Comparison of ENCODE assay signal across 18 cellular contexts in the genomic region with DNA sequence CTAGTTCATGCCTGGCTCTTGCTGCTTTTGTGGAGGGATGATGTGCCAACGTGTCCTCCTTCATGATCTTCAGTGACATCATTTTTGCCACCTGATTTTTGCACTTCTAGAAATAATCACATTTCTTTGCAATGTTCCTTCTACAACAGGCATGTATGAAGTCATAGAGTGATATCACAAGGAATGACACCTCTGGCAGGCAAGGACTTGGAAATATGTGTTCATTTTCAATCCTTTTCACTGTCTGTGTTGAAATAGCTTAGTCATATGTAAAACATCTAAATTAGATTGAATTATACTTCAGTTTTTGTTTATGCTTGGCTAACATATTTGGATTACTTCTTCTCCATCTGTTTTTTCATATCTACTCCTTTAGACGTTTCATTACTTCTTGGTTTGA.
DNase-seq lines count a peak whose midpoint lies in the region; ATAC-seq, FAIRE-seq and TF ChIP-seq lines count a peak whose summit lies in the region.
"Had no signal": no experiment of that assay in that cellular context is flagged by ENCODE, and none has a peak within 500 bp of the region (broad histone marks: within the 10 kb centered on the region; RNA-seq: fewer than 3 reads in every experiment).

No MANE protein-coding gene starts in this region.

- H4K5ac ChIP-seq in H1 (ENCODE audit: insufficient read length, low read depth, low read length) = no peak overlapping the region

- peak overlapping the region; percentile 39 for H3K27ac Mint-ChIP-seq in nephron progenitor cell
- H3K27ac Mint-ChIP-seq: GM23338 had no signal

- no peak overlapping the region for H3K14ac ChIP-seq in H1 (ENCODE audit: insufficient read length)

- 89% methylated on average over 2 of the region's 2 CpGs; no CpG with 5 or more reads in 1 of the 2 experiments for WGBS in H1 (ENCODE audit: extremely low coverage in 1 of 2, insufficient coverage in 1 of 2, insufficient read length in 1 of 2, insufficient replicate concordance in 2 of 2, low coverage in 1 of 2, low lambda C conversion rate in 2 of 2, missing lambda C conversion rate in 1 of 2), 2 experiments

- H3K36me3 ChIP-seq in OCI-LY3 (replicated peaks; ENCODE audit: low read depth, low read length) = no peaks in the 10 kb centered on the region
- peaks cover 0 to 20% (median 9%) of the 10 kb centered on the region in 4 experiments; a peak in 5 of 8 replicates for H3K36me3 ChIP-seq in H1 (ENCODE audit: control insufficient read depth in 2 of 4, insufficient read depth in 4 of 4, low read length in 3 of 4)
- H3K36me3 ChIP-seq in left ventricle myocardium inferior = no peaks in the 10 kb centered on the region

- H3K27me3 ChIP-seq in OCI-LY3 (ENCODE audit: low read depth, low read length) (no peaks in the 10 kb centered on the region), H1 (replicated peaks in 1 of 4; ENCODE audit: control insufficient read depth in 3 of 4, extremely low read depth in 1 of 4, insufficient read depth in 3 of 4, low read length in 3 of 4) (no peaks in the 10 kb centered on the region), left ventricle myocardium inferior (ENCODE audit: low read depth) (no peaks in the 10 kb centered on the region)

- H3K36me3 Mint-ChIP-seq in nephron progenitor cell (ENCODE audit: low read depth) = peaks cover 98% of the 10 kb centered on the region
- H3K36me3 Mint-ChIP-seq: CD4-positive, CD25-positive, alpha-beta regulatory T cell had no signal

- H3K4ac ChIP-seq in H1 (replicated peaks; ENCODE audit: insufficient read length, low read depth, low read length) = no peak overlapping the region

- peaks cover under 1% of the 10 kb centered on the region for H3K27me3 Mint-ChIP-seq in nephron progenitor cell (ENCODE audit: low read depth, poor library complexity)
- H3K27me3 Mint-ChIP-seq: CD4-positive, CD25-positive, alpha-beta regulatory T cell had no signal

- H2BK5ac ChIP-seq in H1 (ENCODE audit: low read depth, low read length) = no peak overlapping the region

- peak; percentile 65 for FAIRE-seq in H1 (lab: Jason Lieb, UNC)
- FAIRE-seq: GM18507 had no signal

- no peak for TF ChIP-seq POLR2A in H1 (IDR thresholded peaks at IDR 0.05; ENCODE audit: control extremely low read depth in 1 of 2, low read depth in 2 of 2, low read length in 2 of 2)

- peak overlapping the region; percentile 51; the same call in 1 of the 2 replicates for H3K27ac ChIP-seq in OCI-LY3 (ENCODE audit: low read length)
- H3K27ac ChIP-seq in H1 (ENCODE audit: low read depth, low read length) = no peak overlapping the region
- H3K27ac ChIP-seq in left ventricle myocardium inferior (replicated peaks) = no peak overlapping the region

- H2BK120ac ChIP-seq in H1 (replicated peaks; ENCODE audit: low read depth, low read length) = no peak overlapping the region

- H2AK5ac ChIP-seq in H1 (ENCODE audit: low read depth, low read length) = no peak overlapping the region

- TF ChIP-seq RAD21 in H1 (IDR thresholded peaks at IDR 0.05 in 1 of 2, conservative IDR thresholded peaks at IDR 0.05 in 1 of 2; ENCODE audit: low read depth in 2 of 2, low read length in 2 of 2) = no peak

- no peak overlapping the region for H4K8ac ChIP-seq in H1 (ENCODE audit: extremely low read depth, insufficient read depth, low read length)

- no peaks in the 10 kb centered on the region for H3K79me2 ChIP-seq in OCI-LY3 (ENCODE audit: low read length)
- peaks cover 0 to 5% of the 10 kb centered on the region in 2 experiments; a peak in 1 of 4 replicates for H3K79me2 ChIP-seq in H1 (ENCODE audit: control insufficient read depth in 1 of 2, insufficient read depth in 2 of 2, low read length in 2 of 2)

- no peak overlapping the region for H4K91ac ChIP-seq in H1 (replicated peaks; ENCODE audit: insufficient read length, low read length)

- no peak overlapping the region for H2BK12ac ChIP-seq in H1 (ENCODE audit: low read depth, low read length)

- no peaks in the 10 kb centered on the region for H3K9me3 ChIP-seq in OCI-LY3 (ENCODE audit: insufficient read depth, low read length)
- no peaks in the 10 kb centered on the region for H3K9me3 ChIP-seq in H1 (ENCODE audit: insufficient read depth in 2 of 2, low read depth in 1 of 2, low read length in 1 of 2)
- H3K9me3 ChIP-seq in left ventricle myocardium inferior (replicated peaks) = no peaks in the 10 kb centered on the region
- H3K9me3 ChIP-seq: BLaER1 treated with 17β-estradiol and CSF1 and Interleukin-3, amounts not matched to agents 10 nM and 100 nM; HAP-1 had no signal

- H2AFZ ChIP-seq in OCI-LY3 (ENCODE audit: low read depth, low read length) (peak overlapping the region; percentile 87), H1 (ENCODE audit: low read length) (no peak overlapping the region)
- H2AFZ ChIP-seq: GM23338 had no signal

- no peak overlapping the region for H3K18ac ChIP-seq in H1 (ENCODE audit: extremely low read depth, low read length)

- peaks cover 21% of the 10 kb centered on the region for H3K4me1 ChIP-seq in OCI-LY3 (ENCODE audit: low read length)
- H3K4me1 ChIP-seq in H1 (replicated peaks in 1 of 4; ENCODE audit: control insufficient read depth in 3 of 4, insufficient read depth in 4 of 4, low read length in 3 of 4) = no peaks in the 10 kb centered on the region
- H3K4me1 ChIP-seq in left ventricle myocardium inferior = no peaks in the 10 kb centered on the region
- H3K4me1 ChIP-seq: HAP-1 had no signal

- H4K20me1 ChIP-seq in OCI-LY3 (ENCODE audit: insufficient read depth, low read length) = no peaks in the 10 kb centered on the region
- no peaks in the 10 kb centered on the region for H4K20me1 ChIP-seq in H1 (replicated peaks in 1 of 2; ENCODE audit: control insufficient read depth in 1 of 2, insufficient read depth in 2 of 2, low read length in 2 of 2)

- no peak overlapping the region for H2BK15ac ChIP-seq in H1 (ENCODE audit: low read length)

- CTCF ChIA-PET in H1 (lab: Charles Lee; ENCODE audit: partially characterized antibody) = interaction anchor here (0.8 to 1.6 kb wide), 3 partner anchors 14 to 446 kb away, joined by 3 read pairs; no protein-coding TSS in a partner anchor

- H3K4me3 ChIP-seq in OCI-LY3 (ENCODE audit: low read length) = no peak overlapping the region
- no peak overlapping the region for H3K4me3 ChIP-seq in H1 (ENCODE audit: extremely low read depth in 1 of 4, insufficient read depth in 2 of 4, low read depth in 3 of 4, low read length in 4 of 4)
- no peak overlapping the region for H3K4me3 ChIP-seq in left ventricle myocardium inferior
- H3K4me3 ChIP-seq: GM23338, HAP-1 had no signal

- no peaks in the 10 kb centered on the region for H3K79me1 ChIP-seq in H1 (ENCODE audit: low read depth, low read length)

- TF ChIP-seq CTCF in OCI-LY3 (IDR thresholded peaks at IDR 0.05; ENCODE audit: low read depth, low read length) = no peak
- TF ChIP-seq CTCF in H1 (IDR thresholded peaks at IDR 0.05; ENCODE audit: control extremely low read depth in 1 of 3, insufficient read depth in 1 of 3, low read depth in 1 of 3, low read length in 3 of 3) = no peak
- no peak for TF ChIP-seq CTCF in nephron progenitor cell (IDR thresholded peaks at IDR 0.05)
- no peak for TF ChIP-seq CTCF in left ventricle myocardium inferior (IDR thresholded peaks at IDR 0.05; ENCODE audit: borderline replicate concordance)

- H3K23ac ChIP-seq in H1 (ENCODE audit: insufficient read length) = no peak overlapping the region

- intact Hi-C loops in left ventricle myocardium inferior (cut with micrococcal nuclease) = no loop called here

- peak overlapping the region; percentile 77; the same call in 1 of the 2 replicates for H3K4me2 ChIP-seq in OCI-LY3 (ENCODE audit: low read length)
- no peak overlapping the region for H3K4me2 ChIP-seq in H1 (ENCODE audit: insufficient read depth in 1 of 2, low read depth in 2 of 2, low read length in 2 of 2)
- H3K4me2 ChIP-seq: GM23338 had no signal

- H3K9ac ChIP-seq in OCI-LY3 (ENCODE audit: low read length) = no peak overlapping the region
- H3K9ac ChIP-seq in H1 (replicated peaks in 1 of 4; ENCODE audit: extremely low read depth in 1 of 4, low read depth in 3 of 4, low read length in 3 of 4) = no peak overlapping the region

- H3K9me3 Mint-ChIP-seq in nephron progenitor cell = peaks cover 58% of the 10 kb centered on the region
- H3K9me3 Mint-ChIP-seq: CD4-positive, CD25-positive, alpha-beta regulatory T cell had no signal

- POLR2A ChIA-PET in H1 (lab: Charles Lee; ENCODE audit: partially characterized antibody) = no interaction called here

- no peak overlapping the region for H3K4me3 Mint-ChIP-seq in nephron progenitor cell
- H3K4me3 Mint-ChIP-seq: GM23338 had no signal

- DNase-seq in HCEC 1CT = peak; percentile 36
- no peak for DNase-seq in H1 (ENCODE audit: low read depth in 1 of 2, low spot score in 2 of 2)
- no peak for DNase-seq in nephron progenitor cell
- DNase-seq in effector CD8-positive, alpha-beta T cell (lab: John Stamatoyannopoulos, UW) = no peak
- DNase-seq in RKO (ENCODE audit: low spot score) = no peak
- DNase-seq in left ventricle myocardium inferior = no peak
- DNase-seq: AML-193; Calu3; CD4-positive, CD25-positive, alpha-beta regulatory T cell; DMS 273 treated with DMSO at 0.1 percent for 48 hours; IMR-90; KBM-7 had no signal

- no peaks in the 10 kb centered on the region for H3K4me1 Mint-ChIP-seq in nephron progenitor cell
- H3K4me1 Mint-ChIP-seq: GM23338 had no signal

- no peak overlapping the region for H3K56ac ChIP-seq in H1 (replicated peaks; ENCODE audit: insufficient read length, low read depth, low read length)

- no peaks in the 10 kb centered on the region for H3K23me2 ChIP-seq in H1 (ENCODE audit: low read depth, low read length)

- no peak for TF ChIP-seq EP300 in H1 (IDR thresholded peaks at IDR 0.05; ENCODE audit: borderline replicate concordance in 1 of 2, low read depth in 2 of 2, low read length in 2 of 2)

- no peak for ATAC-seq in HG03139 (IDR thresholded peaks at IDR 0.05; ENCODE audit: unreplicated experiment)
- ATAC-seq: GM23338 had no signal

- no peak overlapping the region for H2BK20ac ChIP-seq in H1 (ENCODE audit: low read length)

TF ChIP-seq in H1, 55 proteins besides CTCF, POLR2A, EP300 and RAD21:
- TF ChIP-seq SUZ12 (IDR thresholded peaks at IDR 0.05; ENCODE audit: low read length) (no peak), SIX5 (IDR thresholded peaks at IDR 0.05; ENCODE audit: low read depth, low read length) (no peak)
TF ChIP-seq in H1: peak in this region for 0.
